1 cellular context compared by ENCODE assay signal in the genomic region with DNA sequence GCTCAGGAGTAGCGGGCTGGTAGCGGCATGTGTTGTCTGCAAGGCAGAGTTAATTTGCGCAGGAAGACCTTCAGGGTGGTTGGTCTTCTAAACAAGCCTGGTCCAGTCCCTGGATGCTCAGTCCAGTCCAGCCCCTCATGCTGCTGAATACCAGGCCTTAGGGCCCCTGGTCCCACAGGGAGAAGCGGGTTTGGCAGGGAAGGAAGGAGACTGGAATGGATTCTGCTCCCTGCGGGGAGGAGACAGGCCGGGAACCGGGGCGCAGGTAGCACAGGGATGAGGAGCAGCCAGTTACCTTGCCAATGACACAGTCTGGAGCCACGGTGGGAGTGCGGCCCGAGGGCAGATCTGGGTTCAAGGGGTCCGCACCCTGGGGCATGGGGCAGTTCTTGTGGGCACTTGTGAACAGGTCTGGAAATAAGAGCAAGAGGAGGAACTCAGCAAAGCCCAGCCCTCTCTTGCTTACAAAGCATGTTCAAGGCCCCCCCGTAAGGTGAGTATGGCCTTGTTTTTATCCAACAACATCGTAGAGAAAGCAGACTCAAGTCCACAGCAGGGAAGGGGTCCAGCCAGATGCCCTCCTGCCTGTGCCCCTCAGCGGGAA.
TF ChIP-seq lines count a peak whose summit lies in the region.

No MANE protein-coding gene starts in this region.

TF ChIP-seq in K562, 482 proteins besides CTCF, POLR2A, EP300 and RAD21:
- TF ChIP-seq CHD1 (IDR thresholded peaks at IDR 0.05; ENCODE audit: low read length) (peak; percentile 38), ZNF511 (CRISPR knock-in tag; IDR thresholded peaks at IDR 0.05) (no peak), JUNB (CRISPR knock-in tag; conservative IDR thresholded peaks at IDR 0.05) (no peak), DMBX1 (CRISPR knock-in tag; IDR thresholded peaks at IDR 0.05; ENCODE audit: borderline replicate concordance) (no peak), PRDM10 (IDR thresholded peaks at IDR 0.05; ENCODE audit: partially characterized antibody) (no peak), BRD4 (IDR thresholded peaks at IDR 0.05) (no peak)
